In the genomic region with DNA sequence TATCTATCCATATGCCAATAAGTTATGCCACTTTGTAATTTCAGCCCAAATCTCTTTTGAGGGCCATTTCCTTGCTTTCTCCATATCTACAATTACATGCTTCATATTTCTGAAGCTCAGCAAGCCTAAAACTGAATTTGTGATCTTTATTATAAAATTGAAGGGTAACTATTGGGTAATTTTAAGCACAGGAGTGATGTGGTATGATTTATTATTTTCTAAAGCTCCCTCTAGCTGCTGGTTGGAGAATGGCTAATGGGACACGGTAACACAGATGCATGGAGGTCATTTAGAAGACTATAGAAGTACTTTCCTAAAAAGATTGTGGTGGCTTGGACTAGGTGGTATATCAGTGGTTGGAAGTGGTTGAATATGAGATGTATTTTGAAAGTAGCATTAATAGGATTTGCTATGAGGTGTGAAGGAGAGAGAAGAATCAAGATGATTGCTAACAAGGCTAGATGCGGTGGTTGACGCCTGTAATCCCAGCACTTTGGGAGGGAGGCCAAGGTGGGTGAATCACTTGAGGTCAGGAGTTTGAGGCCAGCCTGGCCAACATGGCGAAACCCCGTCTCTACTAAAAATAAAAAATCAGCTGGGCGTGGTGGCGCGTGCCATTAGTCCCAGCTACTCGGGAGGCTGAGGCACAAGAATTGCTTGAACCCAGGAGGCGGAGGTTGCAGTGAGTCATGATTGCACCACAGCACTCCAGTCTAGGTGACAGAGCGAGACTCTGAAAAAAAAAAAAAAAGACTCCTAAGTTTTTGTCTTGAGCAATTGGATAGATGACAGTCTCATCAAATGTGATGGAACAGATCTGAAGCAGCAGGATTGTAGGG, we compare ENCODE assay signal across 8 cellular contexts. TPM values are rescaled to one million over a fixed set of nuclear protein-coding genes. Genes with fewer than 3 reads are reported as not detected.
DNase-seq lines count a peak whose midpoint lies in the region; ATAC-seq and TF ChIP-seq lines count a peak whose summit lies in the region.

No MANE protein-coding gene starts in this region.

- no peaks in the 10 kb centered on the region for H3K9me2 ChIP-seq in Loucy (replicated peaks; ENCODE audit: low read depth, low read length)

- H3K4me1 ChIP-seq in Loucy (ENCODE audit: insufficient read depth, low read length, poor library complexity, severe bottlenecking): no peaks in the 10 kb centered on the region

- in situ Hi-C loops in astrocyte of the cerebellum (cut with HindIII; ENCODE audit: low sequenced_read_pairs): no loop called here

- H3K4me2 ChIP-seq in Loucy (ENCODE audit: low read depth, low read length, poor library complexity, severe bottlenecking): no peak overlapping the region

- TF ChIP-seq CTCF in Loucy (conservative IDR thresholded peaks at IDR 0.05; ENCODE audit: low read length) (peak; percentile 83), astrocyte of the cerebellum (IDR thresholded peaks at IDR 0.05; ENCODE audit: low read depth, low read length, missing control alignments) (peak; percentile 44), mesothelial cell of epicardium (IDR thresholded peaks at IDR 0.05; ENCODE audit: unreplicated experiment) (peak; percentile 25)

- peaks cover 3% of the 10 kb centered on the region for H4K20me1 ChIP-seq in Loucy (ENCODE audit: insufficient read depth, low read length, poor library complexity, severe bottlenecking)

- H3K27me3 Mint-ChIP-seq in mesothelial cell of epicardium (ENCODE audit: low read depth): no peaks in the 10 kb centered on the region

- no peak overlapping the region for H2AFZ ChIP-seq in Loucy (ENCODE audit: low read length)

- H3K27ac Mint-ChIP-seq in mesothelial cell of epicardium: no peak overlapping the region

- peaks cover 5% of the 10 kb centered on the region for H3K9me3 Mint-ChIP-seq in mesothelial cell of epicardium

- H3F3A ChIP-seq in Loucy (ENCODE audit: low read depth): no peaks in the 10 kb centered on the region

- peaks cover 18% of the 10 kb centered on the region for H3K36me3 Mint-ChIP-seq in mesothelial cell of epicardium

- no peaks in the 10 kb centered on the region; the same call in 1 of the 2 replicates for H3K36me3 ChIP-seq in Loucy (ENCODE audit: insufficient read depth, low read length)

- no peak overlapping the region for H3K9ac ChIP-seq in Loucy (ENCODE audit: low read depth, low read length, poor library complexity, severe bottlenecking)

- DNase-seq in COLO829 (ENCODE audit: low spot score) (peak; percentile 45), astrocyte of the cerebellum (ENCODE audit: low read depth) (no peak), mesothelial cell of epicardium (ENCODE audit: low spot score in 2 of 2, unreplicated experiment in 2 of 2) (no peak), pons (ENCODE audit: low spot score) (no peak)
- DNase-seq in activated CD8-positive, alpha-beta memory T cell treated with anti-CD3 and anti-CD28 coated beads for 24 hours: no peak

- H3K4me1 Mint-ChIP-seq in mesothelial cell of epicardium: peaks cover 8% of the 10 kb centered on the region

- H3K9me3 ChIP-seq in Loucy (ENCODE audit: insufficient read depth, low read depth, low read length): no peaks in the 10 kb centered on the region

- no peak overlapping the region for H3K4me3 ChIP-seq in Loucy (ENCODE audit: low read length, poor library complexity, severe bottlenecking)
- no peak overlapping the region for H3K4me3 ChIP-seq in astrocyte of the cerebellum (ENCODE audit: low read depth, low read length)

- peaks cover 52% of the 10 kb centered on the region for H3K79me2 ChIP-seq in Loucy (ENCODE audit: insufficient read depth, low read length)

- H3K4me3 Mint-ChIP-seq in mesothelial cell of epicardium: no peak overlapping the region

- no peak for ATAC-seq in HG03469 (IDR thresholded peaks at IDR 0.05; ENCODE audit: unreplicated experiment)
- ATAC-seq in GM21367 (IDR thresholded peaks at IDR 0.05; ENCODE audit: unreplicated experiment): no peak

- no peaks in the 10 kb centered on the region for H3K27me3 ChIP-seq in Loucy (ENCODE audit: insufficient read depth, low read length, poor library complexity, severe bottlenecking)

RNA-seq across cellular contexts. Expression of gene KLHDC10, which starts 13.9 kb away (rescaled TPM):
- total RNA-seq in mesothelial cell of epicardium: 44.4 to 50.4 TPM (median 45.9 TPM) in 3 replicates

RNA-seq across cellular contexts. Expression of gene ZC3HC1, which starts 33.1 kb away (rescaled TPM):
- 21.0 to 25.7 TPM (median 22.4 TPM) in 3 replicates for total RNA-seq in mesothelial cell of epicardium

Comparison
In these comparisons a context has a peak if more than half of its experiments do, and no peak if none do; other contexts are left out.
1. CTCF ChIP-seq: peak in every context shown above with its lines; median percentile 83 in Loucy; 44 in astrocyte of the cerebellum; 25 in mesothelial cell of epicardium.